Comparison of ENCODE assay signal across 8 cellular contexts in genomic region chr5:88729476-88730182, GRCh38.
DNase-seq lines count a peak whose midpoint lies in the region; ATAC-seq, FAIRE-seq and TF ChIP-seq lines count a peak whose summit lies in the region.

No MANE protein-coding gene starts in this region.

- H3K4me1 ChIP-seq in lung (ENCODE audit: control insufficient read depth in 2 of 2, insufficient read depth in 2 of 2, low read length in 2 of 2): peaks cover 0 to 2% of the 10 kb centered on the region in 2 donors

- H3K27me3 ChIP-seq in lung (ENCODE audit: control insufficient read depth, insufficient read depth): no peaks in the 10 kb centered on the region

- H3K9me3 ChIP-seq in lung (ENCODE audit: control insufficient read depth in 2 of 2, insufficient read depth in 1 of 2, low read length in 1 of 2): no peaks in the 10 kb centered on the region

- H3K27ac ChIP-seq in coronary artery (peak overlapping the region; percentile 43 to 49), lung (ENCODE audit: low read depth in 1 of 2, low read length in 1 of 2) (no peak overlapping the region)

- WGBS in lung, 2 donors: 3 to 4% methylated on average over 1 of the region's 1 CpG

- peak; percentile 99 for FAIRE-seq in A204.1 (lab: Jason Lieb, UNC)

- ATAC-seq in GM18508 (IDR thresholded peaks at IDR 0.05; ENCODE audit: insufficient read depth, unreplicated experiment) (peak; percentile 23), HG03354 (IDR thresholded peaks at IDR 0.05; ENCODE audit: poor library complexity, severe bottlenecking, unreplicated experiment) (peak; percentile 57), lung (ENCODE audit: insufficient read depth, low FRiP score) (peak; percentile 72)
- ATAC-seq in activated CD4-positive, CD25-positive, alpha-beta regulatory T cell treated with anti-CD3 and anti-CD28 coated beads, Interleukin-2, amount 50 U/mL, for 24 hours: peak; percentile 60 to 66

- DNase-seq in NCI-H446 treated with DMSO at 0.1 percent for 48 hours (lab: John Stamatoyannopoulos, UW): peak; percentile 74
- DNase-seq in coronary artery (ENCODE audit: low spot score): no peak
- peak; percentile 63 for DNase-seq in lung (ENCODE audit: low spot score)
- peak; percentile 17 to 27 for DNase-seq in stimulated activated CD8-positive, alpha-beta memory T cell treated with anti-CD3 and anti-CD28 coated beads, Interleukin-15, amount 100 ng/mL, for 48 hours (ENCODE audit: low read depth in 2 of 2)

- H3K36me3 ChIP-seq in lung (ENCODE audit: control insufficient read depth in 2 of 2, insufficient read depth in 2 of 2, low read length in 2 of 2): peaks cover 1 to 3% of the 10 kb centered on the region in 2 donors

- peak; percentile 64 for TF ChIP-seq CTCF in coronary artery (IDR thresholded peaks at IDR 0.05)
- peak; percentile 62 for TF ChIP-seq CTCF in lung (IDR thresholded peaks at IDR 0.05; ENCODE audit: control extremely low read depth, extremely low read depth)

- H3K4me3 ChIP-seq in coronary artery: no peak overlapping the region
- no peak overlapping the region for H3K4me3 ChIP-seq in lung

Comparison
In these comparisons a context has a peak if more than half of its experiments do, and no peak if none do; other contexts are left out.
1. H3K27ac ChIP-seq: peak in coronary artery (2 of 2); none in lung (0 of 2).
2. Peak in every context shown above with its lines, with median percentiles within 50 percentile points of each other: ATAC-seq.